3 cellular contexts compared by ENCODE assay signal in the genomic region with DNA sequence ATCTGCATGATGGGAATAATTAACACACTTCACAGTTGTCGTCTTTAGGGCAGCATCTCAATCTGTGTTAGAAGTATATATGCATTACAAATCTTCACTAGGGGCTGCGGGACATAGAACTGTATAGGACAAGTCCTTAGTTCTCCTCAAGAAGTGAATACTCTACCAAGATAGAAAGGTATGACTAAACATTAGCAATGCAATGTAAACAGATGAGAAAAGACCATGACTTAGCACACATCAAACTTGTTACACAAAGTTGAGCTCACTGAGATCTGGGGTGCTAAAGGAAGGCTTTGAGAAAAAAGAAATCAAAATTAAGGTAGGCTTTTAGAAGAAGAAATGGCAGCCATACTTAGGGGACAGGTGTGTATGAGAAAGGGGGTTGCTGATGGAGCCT.
A peak's percentile ranks its signal among the peaks of the same experiment; 100 is the strongest.
TF ChIP-seq lines count a peak whose summit lies in the region.

No MANE protein-coding gene starts in this region.

TF ChIP-seq in IMR-90, 13 proteins besides CTCF, POLR2A, EP300 and RAD21:
- 0 out of 2 replicates have a peak, but pooled peaks have one; percentile 5 for TF ChIP-seq FOS (IDR thresholded peaks at IDR 0.05; ENCODE audit: low read depth, low read length)
- no peak for TF ChIP-seq MAFK (IDR thresholded peaks at IDR 0.05; ENCODE audit: low read depth, low read length)
- TF ChIP-seq, protein P1, sequence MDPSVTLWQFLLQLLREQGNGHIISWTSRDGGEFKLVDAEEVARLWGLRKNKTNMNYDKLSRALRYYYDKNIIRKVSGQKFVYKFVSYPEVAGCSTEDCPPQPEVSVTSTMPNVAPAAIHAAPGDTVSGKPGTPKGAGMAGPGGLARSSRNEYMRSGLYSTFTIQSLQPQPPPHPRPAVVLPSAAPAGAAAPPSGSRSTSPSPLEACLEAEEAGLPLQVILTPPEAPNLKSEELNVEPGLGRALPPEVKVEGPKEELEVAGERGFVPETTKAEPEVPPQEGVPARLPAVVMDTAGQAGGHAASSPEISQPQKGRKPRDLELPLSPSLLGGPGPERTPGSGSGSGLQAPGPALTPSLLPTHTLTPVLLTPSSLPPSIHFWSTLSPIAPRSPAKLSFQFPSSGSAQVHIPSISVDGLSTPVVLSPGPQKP (IDR thresholded peaks at IDR 0.05; ENCODE audit: borderline replicate concordance, low read depth, low read length): no peak
- TF ChIP-seq RCOR1 (IDR thresholded peaks at IDR 0.05; ENCODE audit: insufficient replicate concordance, low read length): no peak
- TF ChIP-seq SMC3 (IDR thresholded peaks at IDR 0.05; ENCODE audit: low read depth, low read length): no peak
- TF ChIP-seq BHLHE40 (IDR thresholded peaks at IDR 0.05; ENCODE audit: low read depth, low read length): no peak
- TF ChIP-seq CEBPB (IDR thresholded peaks at IDR 0.05; ENCODE audit: low read depth, low read length): 0 out of 2 replicates have a peak, but pooled peaks have one; percentile 30
- no peak for TF ChIP-seq RFX5 (IDR thresholded peaks at IDR 0.05; ENCODE audit: low read depth, low read length)
- peak; percentile 68 for TF ChIP-seq NFE2L2 (IDR thresholded peaks at IDR 0.05; ENCODE audit: low read depth, low read length)
- TF ChIP-seq CHD1 (IDR thresholded peaks at IDR 0.05; ENCODE audit: low read depth, low read length): no peak

TF ChIP-seq in K562, 482 proteins besides CTCF, POLR2A, EP300 and RAD21:
- TF ChIP-seq ZBTB8A (IDR thresholded peaks at IDR 0.05; ENCODE audit: partially characterized antibody) (no peak), FOSL1 (tag; conservative IDR thresholded peaks at IDR 0.05) (peak; percentile 37; the same call in 1 of the 2 replicates)

TF ChIP-seq in GM23338, 12 proteins besides CTCF, POLR2A, EP300 and RAD21:
- TF ChIP-seq NANOG (IDR thresholded peaks at IDR 0.05; ENCODE audit: borderline replicate concordance) (no peak), EZH2phosphoT487 (IDR thresholded peaks at IDR 0.05; ENCODE audit: unreplicated experiment) (no peak), CREB1 (CRISPR knock-in tag; IDR thresholded peaks at IDR 0.05; ENCODE audit: low read depth) (no peak)
- TF ChIP-seq, protein P2, sequence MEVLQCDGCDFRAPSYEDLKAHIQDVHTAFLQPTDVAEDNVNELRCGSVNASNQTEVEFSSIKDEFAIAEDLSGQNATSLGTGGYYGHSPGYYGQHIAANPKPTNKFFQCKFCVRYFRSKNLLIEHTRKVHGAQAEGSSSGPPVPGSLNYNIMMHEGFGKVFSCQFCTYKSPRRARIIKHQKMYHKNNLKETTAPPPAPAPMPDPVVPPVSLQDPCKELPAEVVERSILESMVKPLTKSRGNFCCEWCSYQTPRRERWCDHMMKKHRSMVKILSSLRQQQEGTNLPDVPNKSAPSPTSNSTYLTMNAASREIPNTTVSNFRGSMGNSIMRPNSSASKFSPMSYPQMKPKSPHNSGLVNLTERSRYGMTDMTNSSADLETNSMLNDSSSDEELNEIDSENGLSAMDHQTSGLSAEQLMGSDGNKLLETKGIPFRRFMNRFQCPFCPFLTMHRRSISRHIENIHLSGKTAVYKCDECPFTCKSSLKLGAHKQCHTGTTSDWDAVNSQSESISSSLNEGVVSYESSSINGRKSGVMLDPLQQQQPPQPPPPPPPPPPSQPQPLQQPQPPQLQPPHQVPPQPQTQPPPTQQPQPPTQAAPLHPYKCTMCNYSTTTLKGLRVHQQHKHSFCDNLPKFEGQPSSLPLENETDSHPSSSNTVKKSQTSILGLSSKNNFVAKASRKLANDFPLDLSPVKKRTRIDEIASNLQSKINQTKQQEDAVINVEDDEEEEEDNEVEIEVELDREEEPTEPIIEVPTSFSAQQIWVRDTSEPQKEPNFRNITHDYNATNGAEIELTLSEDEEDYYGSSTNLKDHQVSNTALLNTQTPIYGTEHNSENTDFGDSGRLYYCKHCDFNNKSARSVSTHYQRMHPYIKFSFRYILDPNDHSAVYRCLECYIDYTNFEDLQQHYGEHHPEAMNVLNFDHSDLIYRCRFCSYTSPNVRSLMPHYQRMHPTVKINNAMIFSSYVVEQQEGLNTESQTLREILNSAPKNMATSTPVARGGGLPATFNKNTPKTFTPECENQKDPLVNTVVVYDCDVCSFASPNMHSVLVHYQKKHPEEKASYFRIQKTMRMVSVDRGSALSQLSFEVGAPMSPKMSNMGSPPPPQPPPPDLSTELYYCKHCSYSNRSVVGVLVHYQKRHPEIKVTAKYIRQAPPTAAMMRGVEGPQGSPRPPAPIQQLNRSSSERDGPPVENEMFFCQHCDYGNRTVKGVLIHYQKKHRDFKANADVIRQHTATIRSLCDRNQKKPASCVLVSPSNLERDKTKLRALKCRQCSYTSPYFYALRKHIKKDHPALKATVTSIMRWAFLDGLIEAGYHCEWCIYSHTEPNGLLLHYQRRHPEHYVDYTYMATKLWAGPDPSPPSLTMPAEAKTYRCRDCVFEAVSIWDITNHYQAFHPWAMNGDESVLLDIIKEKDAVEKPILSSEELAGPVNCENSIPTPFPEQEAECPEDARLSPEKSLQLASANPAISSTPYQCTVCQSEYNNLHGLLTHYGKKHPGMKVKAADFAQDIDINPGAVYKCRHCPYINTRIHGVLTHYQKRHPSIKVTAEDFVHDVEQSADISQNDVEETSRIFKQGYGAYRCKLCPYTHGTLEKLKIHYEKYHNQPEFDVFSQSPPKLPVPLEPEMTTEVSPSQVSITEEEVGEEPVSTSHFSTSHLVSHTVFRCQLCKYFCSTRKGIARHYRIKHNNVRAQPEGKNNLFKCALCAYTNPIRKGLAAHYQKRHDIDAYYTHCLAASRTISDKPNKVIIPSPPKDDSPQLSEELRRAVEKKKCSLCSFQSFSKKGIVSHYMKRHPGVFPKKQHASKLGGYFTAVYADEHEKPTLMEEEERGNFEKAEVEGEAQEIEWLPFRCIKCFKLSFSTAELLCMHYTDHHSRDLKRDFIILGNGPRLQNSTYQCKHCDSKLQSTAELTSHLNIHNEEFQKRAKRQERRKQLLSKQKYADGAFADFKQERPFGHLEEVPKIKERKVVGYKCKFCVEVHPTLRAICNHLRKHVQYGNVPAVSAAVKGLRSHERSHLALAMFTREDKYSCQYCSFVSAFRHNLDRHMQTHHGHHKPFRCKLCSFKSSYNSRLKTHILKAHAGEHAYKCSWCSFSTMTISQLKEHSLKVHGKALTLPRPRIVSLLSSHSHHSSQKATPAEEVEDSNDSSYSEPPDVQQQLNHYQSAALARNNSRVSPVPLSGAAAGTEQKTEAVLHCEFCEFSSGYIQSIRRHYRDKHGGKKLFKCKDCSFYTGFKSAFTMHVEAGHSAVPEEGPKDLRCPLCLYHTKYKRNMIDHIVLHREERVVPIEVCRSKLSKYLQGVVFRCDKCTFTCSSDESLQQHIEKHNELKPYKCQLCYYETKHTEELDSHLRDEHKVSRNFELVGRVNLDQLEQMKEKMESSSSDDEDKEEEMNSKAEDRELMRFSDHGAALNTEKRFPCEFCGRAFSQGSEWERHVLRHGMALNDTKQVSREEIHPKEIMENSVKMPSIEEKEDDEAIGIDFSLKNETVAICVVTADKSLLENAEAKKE (CRISPR knock-in tag; IDR thresholded peaks at IDR 0.05): no peak
